11 cellular contexts compared by ENCODE assay signal in the genomic region with DNA sequence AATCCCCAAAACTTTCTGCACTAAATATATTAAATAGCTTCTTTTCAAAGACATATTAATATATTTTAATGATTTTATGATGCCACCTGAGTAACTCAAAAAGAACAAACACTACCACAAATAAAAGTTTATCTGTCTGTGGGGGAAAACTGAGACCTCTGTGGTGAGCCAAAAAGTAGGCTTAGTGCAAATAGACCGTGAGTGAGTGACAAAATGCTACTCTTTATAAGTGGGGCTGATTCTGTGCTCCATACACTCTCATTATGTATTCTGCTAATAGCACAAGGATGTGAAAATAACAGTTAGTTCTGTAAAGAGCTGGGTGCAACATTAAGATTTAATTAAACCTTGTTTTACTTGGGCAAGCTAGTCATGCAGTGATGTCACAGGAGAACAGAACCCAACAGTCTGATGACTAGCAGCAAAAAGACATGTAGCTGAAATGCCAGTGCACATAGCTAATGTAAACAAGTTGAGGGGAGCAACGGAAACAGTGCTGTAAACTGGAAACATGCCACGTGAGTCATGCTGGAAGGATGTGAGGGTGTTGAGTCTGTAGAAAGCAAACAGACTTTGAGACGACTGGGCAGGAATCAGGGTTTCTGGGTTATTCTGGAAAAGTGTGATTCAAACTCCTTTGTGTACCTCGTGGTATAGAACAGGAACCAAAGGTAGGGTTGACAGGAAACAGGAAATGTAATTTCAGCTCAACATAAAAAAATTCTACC.
DNase-seq lines count a peak whose midpoint lies in the region; ATAC-seq, FAIRE-seq and TF ChIP-seq lines count a peak whose summit lies in the region.
"Had no signal": no experiment of that assay in that cellular context is flagged by ENCODE, and none has a peak within 500 bp of the region (broad histone marks: within the 10 kb centered on the region; RNA-seq: fewer than 3 reads in every experiment).

No MANE protein-coding gene starts in this region.

- H3K4me3 Mint-ChIP-seq in astrocyte (ENCODE audit: unreplicated experiment), result no peak overlapping the region
- H3K4me3 Mint-ChIP-seq: activated T-cell treated with anti-CD3 and anti-CD28 coated beads, Interleukin-2, amount 50 U/mL, for 4 hours had no signal

- H3K79me2 ChIP-seq in astrocyte (ENCODE audit: insufficient read depth, low read length), result no peaks in the 10 kb centered on the region

- no peaks in the 10 kb centered on the region for H3K9me3 Mint-ChIP-seq in astrocyte (ENCODE audit: unreplicated experiment)

- peak; percentile 18 for DNase-seq in SIG-M5 treated with dmso at 0.1 percent for 504 hours (lab: John Stamatoyannopoulos, UW; ENCODE audit: unreplicated experiment)
- DNase-seq in SIG-M5 (lab: John Stamatoyannopoulos, UW), result no peak
- peak; percentile 100 for DNase-seq in astrocyte (ENCODE audit: low read depth)
- DNase-seq in kidney epithelial cell (ENCODE audit: low read depth), result peak; percentile 100
- DNase-seq in aorta, result peak; percentile 80
- no peak for DNase-seq in NCI-H524 treated with DMSO at 0.1 percent for 48 hours (lab: John Stamatoyannopoulos, UW)
- DNase-seq in SK-N-DZ (ENCODE audit: low spot score), result no peak
- DNase-seq: activated T-cell treated with anti-CD3 and anti-CD28 coated beads, Interleukin-2, amount 50 U/mL, for 4 hours had no signal

- H3K4me3 ChIP-seq in astrocyte (ENCODE audit: insufficient read depth, low read depth, low read length), result no peak overlapping the region
- H3K4me3 ChIP-seq in kidney epithelial cell (ENCODE audit: low read depth, low read length), result no peak overlapping the region
- H3K4me3 ChIP-seq in aorta (ENCODE audit: low read length in 2 of 2), result no peak overlapping the region
- H3K4me3 ChIP-seq: BLaER1 had no signal

- H3K36me3 ChIP-seq in astrocyte (ENCODE audit: insufficient read depth, low read length) (no peaks in the 10 kb centered on the region), kidney epithelial cell (ENCODE audit: control insufficient read depth, insufficient read depth, low read length) (no peaks in the 10 kb centered on the region), aorta (ENCODE audit: control insufficient read depth in 1 of 2, insufficient read depth in 2 of 2, low read length in 1 of 2) (no peaks in the 10 kb centered on the region)
- H3K36me3 ChIP-seq: BLaER1, neutrophil had no signal

- 1 to 2% methylated on average over 5 of the region's 5 CpGs for WGBS in aorta, 2 donors

- ATAC-seq in aorta (ENCODE audit: low FRiP score) (peak; percentile 74), GM21367 (IDR thresholded peaks at IDR 0.05; ENCODE audit: unreplicated experiment) (no peak)
- ATAC-seq: activated T-cell treated with anti-CD3 and anti-CD28 coated beads, Interleukin-2, amount 50 U/mL, for 4 hours had no signal

- H3K4me1 ChIP-seq in astrocyte (ENCODE audit: insufficient read depth, low read length) (peaks cover 8% of the 10 kb centered on the region), aorta (ENCODE audit: control insufficient read depth in 1 of 2, insufficient read depth in 2 of 2, low read length in 2 of 2) (no peaks in the 10 kb centered on the region)
- H3K4me1 ChIP-seq: BLaER1 had no signal

- TF ChIP-seq CTCF in astrocyte (IDR thresholded peaks at IDR 0.05; ENCODE audit: insufficient read depth, low read depth, low read length) (no peak), kidney epithelial cell (IDR thresholded peaks at IDR 0.05; ENCODE audit: insufficient read depth, low read length, poor library complexity, severe bottlenecking) (no peak)

- H3K36me3 Mint-ChIP-seq in astrocyte (ENCODE audit: low read depth, unreplicated experiment), result no peaks in the 10 kb centered on the region

- peak overlapping the region; percentile 99 for H3K27ac Mint-ChIP-seq in astrocyte (ENCODE audit: unreplicated experiment)

- H3K27ac ChIP-seq in astrocyte (ENCODE audit: low read depth, low read length) (peak overlapping the region; percentile 80), aorta (ENCODE audit: low read depth in 1 of 2, low read length in 2 of 2) (peak overlapping the region in 1 of 2 donors; percentile 25)
- H3K27ac ChIP-seq: BLaER1, neutrophil had no signal

- H2AFZ ChIP-seq in astrocyte (ENCODE audit: low read depth, low read length), result peak overlapping the region; percentile 13

- H3K27me3 Mint-ChIP-seq in astrocyte (ENCODE audit: low read depth, unreplicated experiment), result no peaks in the 10 kb centered on the region

- peaks cover 15% of the 10 kb centered on the region for H3K4me1 Mint-ChIP-seq in astrocyte (ENCODE audit: low read depth, unreplicated experiment)

- H3K9me3 ChIP-seq in astrocyte (ENCODE audit: insufficient read depth, low read depth, low read length), result no peaks in the 10 kb centered on the region
- no peaks in the 10 kb centered on the region for H3K9me3 ChIP-seq in aorta (ENCODE audit: control insufficient read depth, low read length)
- H3K9me3 ChIP-seq: BLaER1, neutrophil had no signal

- H3K9ac ChIP-seq in astrocyte (ENCODE audit: low read length), result no peak overlapping the region
- H3K9ac ChIP-seq: BLaER1 had no signal

- H3K4me2 ChIP-seq in astrocyte (ENCODE audit: low read length), result peak overlapping the region; percentile 57
- H3K4me2 ChIP-seq: BLaER1 had no signal

- H3K27me3 ChIP-seq in astrocyte (ENCODE audit: insufficient read depth, low read length) (no peaks in the 10 kb centered on the region), kidney epithelial cell (ENCODE audit: control insufficient read depth, insufficient read depth, low read length) (no peaks in the 10 kb centered on the region), aorta (ENCODE audit: control insufficient read depth in 1 of 2, insufficient read depth in 2 of 2, low read length in 1 of 2) (no peaks in the 10 kb centered on the region)
- H3K27me3 ChIP-seq: BLaER1, neutrophil had no signal

- H4K20me1 ChIP-seq in astrocyte (ENCODE audit: insufficient read depth, low read length), result no peaks in the 10 kb centered on the region
- H4K20me1 ChIP-seq: BLaER1 had no signal

- FAIRE-seq in astrocyte (lab: Jason Lieb, UNC), result peak; percentile 100

- intact Hi-C loops in aorta (cut with DNase I), result no loop called here

Comparison
In these comparisons a context has a peak if more than half of its experiments do, and no peak if none do; other contexts are left out.
1. DNase-seq: peak in SIG-M5 treated with dmso at 0.1 percent for 504 hours (single experiment), astrocyte (single experiment), kidney epithelial cell (single experiment) and aorta (2 of 2); none in SIG-M5 (single experiment), NCI-H524 treated with DMSO at 0.1 percent for 48 hours (single experiment) and SK-N-DZ (single experiment).